8 cellular contexts compared by ENCODE assay signal in the genomic region with DNA sequence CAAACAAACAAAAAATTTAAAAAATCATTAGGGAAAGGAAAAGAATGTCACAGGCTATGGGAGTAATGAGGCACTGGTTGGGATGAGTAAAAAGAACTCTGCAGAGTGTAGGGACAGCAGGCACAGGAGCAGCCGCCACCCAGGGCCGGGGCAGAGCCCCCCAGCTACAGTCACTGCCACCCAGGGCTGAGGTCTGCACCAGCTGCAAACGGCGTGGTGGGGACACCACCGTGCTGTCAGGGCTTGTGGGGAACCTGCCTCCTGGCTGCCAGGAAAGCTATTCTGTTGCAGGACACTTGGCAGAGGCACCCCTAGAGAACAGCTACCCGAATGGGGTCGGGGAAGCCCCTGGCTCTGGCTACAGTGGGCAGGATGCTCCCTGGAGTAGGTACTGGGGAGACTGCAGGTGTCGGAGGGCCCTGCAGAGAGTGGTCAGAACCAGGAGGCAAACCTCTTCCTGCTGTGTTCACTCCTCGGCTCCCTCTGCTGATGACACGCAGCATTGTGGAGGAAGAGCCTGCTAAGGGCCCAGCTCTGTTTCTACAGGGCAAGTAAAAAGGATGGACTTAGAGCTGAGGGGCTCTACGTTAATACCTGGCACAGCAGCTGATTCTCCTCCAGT. TPM values are rescaled to one million over a fixed set of nuclear protein-coding genes. Genes with fewer than 3 reads are reported as not detected.
DNase-seq lines count a peak whose midpoint lies in the region; FAIRE-seq and TF ChIP-seq lines count a peak whose summit lies in the region.
"Had no signal": no experiment of that assay in that cellular context is flagged by ENCODE, and none has a peak within 500 bp of the region (broad histone marks: within the 10 kb centered on the region; RNA-seq: fewer than 3 reads in every experiment).

No MANE protein-coding gene starts in this region.

- no peaks in the 10 kb centered on the region for H3K4me1 ChIP-seq in prostate gland (replicated peaks)

- no peaks in the 10 kb centered on the region for H3K36me3 ChIP-seq in prostate gland

- H3K27ac ChIP-seq in prostate gland: no peak overlapping the region

- intact Hi-C loops in prostate gland (cut with DNase I): no loop called here

- no peaks in the 10 kb centered on the region for H3K9me3 ChIP-seq in prostate gland

- in situ Hi-C loops in Caki2 (cut with HindIII; ENCODE audit: low pct_unique_long_range_greater_than_20kb, low sequenced_read_pairs): no loop called here

- no peak for FAIRE-seq in GM12891 (lab: Jason Lieb, UNC)
- no peak for FAIRE-seq in frontal cortex (lab: Jason Lieb, UNC)

- no peak for TF ChIP-seq POLR2A in GM12891 (IDR thresholded peaks at IDR 0.05; ENCODE audit: low read depth, low read length)
- no peak for TF ChIP-seq POLR2A in prostate gland (IDR thresholded peaks at IDR 0.05)

- WGBS in prostate gland: 75% methylated on average over 11 of the region's 11 CpGs

- DNase-seq in Caki2 (ENCODE audit: low read depth): peak; percentile 48
- DNase-seq in GM12891 (ENCODE audit: insufficient read length, low spot score): peak; percentile 56
- peak; percentile 39 for DNase-seq in RKO (ENCODE audit: low spot score)
- DNase-seq in epithelial cell of proximal tubule (ENCODE audit: low read depth): no peak
- no peak for DNase-seq in prostate gland (ENCODE audit: low spot score)
- DNase-seq in NCI-H2227 treated with DMSO at 0.1 percent for 48 hours (lab: John Stamatoyannopoulos, UW): no peak
- no peak for DNase-seq in frontal cortex (ENCODE audit: low spot score in 2 of 2)
- DNase-seq: activated B cell treated with CpG ODN at 0.5 μM for 24 hours had no signal

- peak; percentile 63 for TF ChIP-seq CTCF in epithelial cell of proximal tubule (conservative IDR thresholded peaks at IDR 0.05; ENCODE audit: low read depth, low read length)
- peak in 3 of 4 experiments; percentile 17 to 38 (median 36) for TF ChIP-seq CTCF in prostate gland (IDR thresholded peaks at IDR 0.05)

- H3K27me3 ChIP-seq in prostate gland (replicated peaks; ENCODE audit: insufficient read depth): no peaks in the 10 kb centered on the region

- H3K4me3 ChIP-seq in epithelial cell of proximal tubule (ENCODE audit: low read depth, low read length) (no peak overlapping the region), prostate gland (no peak overlapping the region)

TF ChIP-seq in GM12891, 5 proteins besides CTCF, POLR2A, EP300 and RAD21:
- no peak for TF ChIP-seq SPI1 (IDR thresholded peaks at IDR 0.05; ENCODE audit: low read depth, low read length)
- no peak for TF ChIP-seq PAX5 (IDR thresholded peaks at IDR 0.05; ENCODE audit: insufficient read depth, low read length, severe bottlenecking)
- TF ChIP-seq POU2F2 (IDR thresholded peaks at IDR 0.05; ENCODE audit: low read depth, low read length): no peak
- TF ChIP-seq POLR2AphosphoS5 (IDR thresholded peaks at IDR 0.05; ENCODE audit: low read depth, low read length): no peak
- TF ChIP-seq TAF1 (IDR thresholded peaks at IDR 0.05; ENCODE audit: low read depth, low read length): no peak
TF ChIP-seq in GM12891: peak in this region for 0.

RNA-seq across cellular contexts. Expression of a gene that starts 32.3 kb away (rescaled TPM):
- 60.1 and 70.1 TPM in 2 replicates for total RNA-seq in Caki2 (2014; rRNA removed; shearing (Covaris generic); ENCODE audit: low replicate concordance)
- 20.2 TPM for polyA plus RNA-seq in GM12891 (2012; ENCODE audit: low read depth, missing spikeins)
- total RNA-seq in epithelial cell of proximal tubule: 54.4 and 75.1 TPM in 2 replicates
- 10 to 100 TPM; 59.7 to 80.7 TPM for total RNA-seq in prostate gland
- total RNA-seq in frontal cortex: 7.3 TPM

Comparison
In these comparisons a context has a peak if more than half of its experiments do, and no peak if none do; other contexts are left out.
1. DNase-seq: peak in Caki2 (single experiment), GM12891 (single experiment) and RKO (single experiment); none in epithelial cell of proximal tubule (single experiment), prostate gland (single experiment), NCI-H2227 treated with DMSO at 0.1 percent for 48 hours (single experiment) and frontal cortex (0 of 2).